Comparison of ENCODE assay signal across 8 cellular contexts in genomic region chr19:42216653-42217521, GRCh38. TPM values are rescaled to one million over a fixed set of nuclear protein-coding genes. Genes with fewer than 3 reads are reported as not detected.
DNase-seq lines count a peak whose midpoint lies in the region; ATAC-seq and TF ChIP-seq lines count a peak whose summit lies in the region.

No MANE protein-coding gene starts in this region.

- peak overlapping the region; percentile 53 for H3K4ac ChIP-seq in trophoblast cell (ENCODE audit: low read depth, low read length)

- RAD21 ChIA-PET in HCT116 (lab: Charles Lee; ENCODE audit: low non-redundant PET in 1 of 2, low total read pairs in 2 of 2, uncharacterized antibody in 2 of 2, unreplicated experiment in 2 of 2), result no interaction called here

- H3K4me1 ChIP-seq in HCT116 (ENCODE audit: control insufficient read depth in 1 of 2, insufficient read depth in 2 of 2, low read length in 2 of 2) (peaks cover 17 to 38% of the 10 kb centered on the region in 2 experiments), heart right ventricle (peaks cover 4 to 86% (median 40%) of the 10 kb centered on the region in 9 donors), trophoblast cell (ENCODE audit: control insufficient read depth in 1 of 2, insufficient read depth in 2 of 2, low read length in 2 of 2) (peaks cover 8 to 19% of the 10 kb centered on the region in 2 experiments)

- peaks cover 20% of the 10 kb centered on the region for H3K79me1 ChIP-seq in trophoblast cell (ENCODE audit: low read length)

- POLR2A ChIA-PET in HCT116 (lab: Charles Lee), result interaction anchor here (0.9 to 1.0 kb wide), 2 partner anchors 9 to 26 kb away, joined by 4 to 5 read pairs; partner anchors contain the start of gene GSK3A

- no peak overlapping the region for H4K12ac ChIP-seq in trophoblast cell (ENCODE audit: low read depth, low read length)

- peak overlapping the region; percentile 99 for H3K27ac Mint-ChIP-seq in activated naive CD8-positive, alpha-beta T cell

- peak overlapping the region; percentile 52 for H2BK5ac ChIP-seq in trophoblast cell (ENCODE audit: low read depth, low read length, poor library complexity)

- H3K4me2 ChIP-seq in HCT116 (ENCODE audit: low read length) (peak overlapping the region; percentile 90), trophoblast cell (ENCODE audit: low read length) (peak overlapping the region; percentile 89)

- peak overlapping the region; percentile 65 for H3K14ac ChIP-seq in trophoblast cell (ENCODE audit: low read length)

- DNase-seq in DMS153 (lab: John Stamatoyannopoulos, UW) (peak; percentile 21), HCT116 (ENCODE audit: low read depth, low spot score) (no peak), NCI-H510A (lab: John Stamatoyannopoulos, UW) (peak; percentile 13), heart right ventricle (peak; percentile 20 to 48), trophoblast cell (peak; percentile 87 to 88), NOMO-1 treated with DMSO at 0.1 percent for 48 hours (lab: John Stamatoyannopoulos, UW; ENCODE audit: unreplicated experiment) (no peak)
- no peak for DNase-seq in activated CD4-positive, CD25-positive, alpha-beta regulatory T cell (lab: John Stamatoyannopoulos, UW)

- H3K79me2 ChIP-seq in HCT116 (ENCODE audit: insufficient read depth, low read length) (peaks cover 75% of the 10 kb centered on the region), trophoblast cell (ENCODE audit: control insufficient read depth, insufficient read depth, low read length, poor library complexity) (peaks cover 23% of the 10 kb centered on the region)

- H4K8ac ChIP-seq in trophoblast cell (ENCODE audit: low read depth, low read length), result peak overlapping the region; percentile 59

- H3K27ac ChIP-seq in HCT116 (ENCODE audit: low read depth, low read length), result peak overlapping the region; percentile 91
- peak overlapping the region in 9 of 10 donors; percentile 78 to 98 (median 86) for H3K27ac ChIP-seq in heart right ventricle
- peak overlapping the region; percentile 80 for H3K27ac ChIP-seq in trophoblast cell (ENCODE audit: low read depth, low read length)

- BruUV-seq in HCT116 (replicated peaks; lab: Mats Ljungman, UMichigan), result TSS peak; percentile 19

- CTCF ChIA-PET in HCT116 (lab: Charles Lee), result interaction anchor here (0.9 to 1.2 kb wide), 2 partner anchors 26 to 63 kb away, joined by 3 to 4 read pairs; no protein-coding TSS in a partner anchor

- H3K9ac ChIP-seq in HCT116 (ENCODE audit: low read length), result peak overlapping the region; percentile 90
- H3K9ac ChIP-seq in trophoblast cell (ENCODE audit: low read length), result peak overlapping the region; percentile 95

- peak overlapping the region; percentile 89 to 99 for H3K4me3 ChIP-seq in HCT116 (replicated peaks in 1 of 2; ENCODE audit: low read depth in 1 of 2, low read length in 2 of 2)
- peak overlapping the region; percentile 70 to 97 (median 78) for H3K4me3 ChIP-seq in heart right ventricle
- peak overlapping the region; percentile 85 for H3K4me3 ChIP-seq in trophoblast cell (ENCODE audit: low read depth, low read length)

- 3% methylated on average over 79 of the region's 79 CpGs for WGBS in heart right ventricle, 2 donors
- WGBS in trophoblast cell (ENCODE audit: extremely low coverage, insufficient coverage, insufficient read length), result no CpG with 5 or more reads among the region's 79 CpGs

- no peaks in the 10 kb centered on the region for H3K9me2 ChIP-seq in HCT116 (ENCODE audit: insufficient read depth)

- ATAC-seq in HCT116 (peak; percentile 51), heart right ventricle (peak; percentile 7 to 35 (median 21))

- TF ChIP-seq RAD21 in HCT116 (IDR thresholded peaks at IDR 0.05; ENCODE audit: low read depth), result no peak

- H2AFZ ChIP-seq in HCT116 (ENCODE audit: low read depth, low read length, poor library complexity, severe bottlenecking) (no peak overlapping the region), trophoblast cell (ENCODE audit: insufficient read depth, low read length, poor library complexity) (peak overlapping the region; percentile 54)

- no peak for TF ChIP-seq POLR2A in HCT116 (IDR thresholded peaks at IDR 0.05; ENCODE audit: borderline replicate concordance, extremely low read depth, insufficient read depth, insufficient read length)

- intact Hi-C loops in HCT116 (cut with micrococcal nuclease) (no loop called here), heart right ventricle (cut with DNase I) (no loop called here)

- H3K23ac ChIP-seq in trophoblast cell (ENCODE audit: low read length), result no peak overlapping the region

- H3K27me3 ChIP-seq in HCT116 (ENCODE audit: insufficient read depth, low read length) (no peaks in the 10 kb centered on the region), heart right ventricle (no peaks in the 10 kb centered on the region), trophoblast cell (ENCODE audit: insufficient read depth, low read length) (no peaks in the 10 kb centered on the region)

- H3K27me3 Mint-ChIP-seq in activated naive CD8-positive, alpha-beta T cell, result no peaks in the 10 kb centered on the region

- no peaks in the 10 kb centered on the region for H3K9me3 ChIP-seq in HCT116 (ENCODE audit: control insufficient read depth in 1 of 2, insufficient read depth in 1 of 2, low read depth in 1 of 2, low read length in 2 of 2)
- H3K9me3 ChIP-seq in heart right ventricle, result no peaks in the 10 kb centered on the region
- H3K9me3 ChIP-seq in trophoblast cell (ENCODE audit: insufficient read depth, low read depth, low read length), result no peaks in the 10 kb centered on the region

- H2BK120ac ChIP-seq in trophoblast cell (ENCODE audit: insufficient read depth, low read length, poor library complexity), result peak overlapping the region; percentile 65

- H4K91ac ChIP-seq in trophoblast cell (ENCODE audit: low read depth, low read length), result peak overlapping the region; percentile 80

- H3K36me3 Mint-ChIP-seq in activated naive CD8-positive, alpha-beta T cell, result peaks cover 7% of the 10 kb centered on the region

- peaks cover 78% of the 10 kb centered on the region for H3K4me1 Mint-ChIP-seq in activated naive CD8-positive, alpha-beta T cell (ENCODE audit: low read depth)

- TF ChIP-seq CTCF in HCT116 (IDR thresholded peaks at IDR 0.05 in 2 of 3, conservative IDR thresholded peaks at IDR 0.05 in 1 of 3; ENCODE audit: borderline replicate concordance in 1 of 3, insufficient read depth in 1 of 3, low read depth in 2 of 3, low read length in 2 of 3) (no peak), heart right ventricle (IDR thresholded peaks at IDR 0.05) (no peak)

- peak overlapping the region; percentile 32 for H2AK5ac ChIP-seq in trophoblast cell (ENCODE audit: low read length)

- peak overlapping the region; percentile 63 for H3K18ac ChIP-seq in trophoblast cell (ENCODE audit: low read length)

- no peaks in the 10 kb centered on the region for H4K20me1 ChIP-seq in HCT116 (ENCODE audit: insufficient read depth)

- peak overlapping the region; percentile 90 for H3K4me3 Mint-ChIP-seq in activated naive CD8-positive, alpha-beta T cell

- H3K36me3 ChIP-seq in HCT116 (ENCODE audit: control insufficient read depth in 1 of 2, insufficient read depth in 2 of 2, low read length in 2 of 2), result peaks cover 25 to 28% of the 10 kb centered on the region in 2 experiments
- H3K36me3 ChIP-seq in heart right ventricle, result peaks cover 0 to 39% (median 20%) of the 10 kb centered on the region in 9 donors
- peaks cover 19 to 20% of the 10 kb centered on the region in 2 experiments for H3K36me3 ChIP-seq in trophoblast cell (ENCODE audit: control insufficient read depth in 1 of 2, insufficient read depth in 2 of 2, low read length in 2 of 2)

- no peak overlapping the region for H2BK12ac ChIP-seq in trophoblast cell (ENCODE audit: low read length)

- no peaks in the 10 kb centered on the region for H3K9me3 Mint-ChIP-seq in activated naive CD8-positive, alpha-beta T cell (ENCODE audit: low read depth)

TF ChIP-seq in HCT116, 20 proteins besides CTCF, POLR2A, EP300 and RAD21 (continues in another document):
- TF ChIP-seq FOSL1 (IDR thresholded peaks at IDR 0.05; ENCODE audit: low read depth), result no peak
- no peak for TF ChIP-seq YY1 (IDR thresholded peaks at IDR 0.05; ENCODE audit: extremely low read depth, insufficient replicate concordance, low read depth, low read length)
- no peak for TF ChIP-seq POLR2AphosphoS5 (IDR thresholded peaks at IDR 0.05; ENCODE audit: low read depth, low read length)
- no peak for TF ChIP-seq ZBTB33 (IDR thresholded peaks at IDR 0.05; ENCODE audit: extremely low read depth, insufficient replicate concordance, low read length)

RNA-seq across cellular contexts. Expression of gene DEDD2, which starts 0.6 kb away (rescaled TPM):
- 32.7 TPM for total RNA-seq in HCT116 (2021; ENCODE audit: unreplicated experiment)
- 32.8 and 41.3 TPM in 2 replicates for polyA plus RNA-seq in HCT116 (2012)
- 10 to 100 TPM in 9 of 10 donors, 1 to 10 TPM in 1; 9.8 to 20.5 (median 12.2) TPM for total RNA-seq in heart right ventricle
- polyA plus RNA-seq in heart right ventricle, result 10 to 100 TPM; 12.9 to 15.2 TPM
- 44.2 and 47.8 TPM in 2 replicates for polyA plus RNA-seq in trophoblast cell (2013)

RNA-seq across cellular contexts. Expression of gene ZNF526, which starts 3.2 kb away (rescaled TPM):
- total RNA-seq in HCT116 (2021; ENCODE audit: unreplicated experiment), result 13.1 TPM
- polyA plus RNA-seq in HCT116 (2012), result 7.1 TPM in 2 replicates
- 1 to 10 TPM; 3.2 to 7.0 (median 5.4) TPM for total RNA-seq in heart right ventricle
- 1 to 10 TPM; 3.2 to 3.4 TPM for polyA plus RNA-seq in heart right ventricle
- 6.7 and 6.9 TPM in 2 replicates for polyA plus RNA-seq in trophoblast cell (2013)

RNA-seq across cellular contexts. Expression of gene GSK3A, which starts 25.5 kb away (rescaled TPM):
- total RNA-seq in HCT116 (2021; ENCODE audit: unreplicated experiment) (57.2 TPM), heart right ventricle (10 to 100 TPM; 31.9 to 46.1 (median 36.4) TPM)
- polyA plus RNA-seq in HCT116 (2012), result 58.8 and 65.6 TPM in 2 replicates
- 10 to 100 TPM; 31.2 to 51.0 TPM for polyA plus RNA-seq in heart right ventricle
- polyA plus RNA-seq in trophoblast cell (2013), result 77.6 and 78.9 TPM in 2 replicates

RNA-seq across cellular contexts. Expression of gene ERF, which starts 38.0 kb away (rescaled TPM):
- 96.1 TPM for total RNA-seq in HCT116 (2021; ENCODE audit: unreplicated experiment)
- 55.7 and 62.1 TPM in 2 replicates for polyA plus RNA-seq in HCT116 (2012)
- total RNA-seq in heart right ventricle, result 10 to 100 TPM; 29.8 to 40.2 (median 32.9) TPM
- 10 to 100 TPM; 31.8 to 49.0 TPM for polyA plus RNA-seq in heart right ventricle
- polyA plus RNA-seq in trophoblast cell (2013), result 49.3 and 50.2 TPM in 2 replicates

RNA-seq across cellular contexts. Expression of gene CIC, which starts 52.2 kb away (rescaled TPM):
- total RNA-seq in HCT116 (2021; ENCODE audit: unreplicated experiment) (52.0 TPM), heart right ventricle (10 to 100 TPM; 27.9 to 42.0 (median 32.0) TPM)
- 43.4 and 44.2 TPM in 2 replicates for polyA plus RNA-seq in HCT116 (2012)
- 10 to 100 TPM; 17.6 to 39.8 TPM for polyA plus RNA-seq in heart right ventricle
- polyA plus RNA-seq in trophoblast cell (2013), result 36.7 and 39.1 TPM in 2 replicates

Comparison
In these comparisons a context has a peak if more than half of its experiments do, and no peak if none do; other contexts are left out.
1. DNase-seq: peak in DMS153 (single experiment), NCI-H510A (single experiment), heart right ventricle (2 of 2) and trophoblast cell (2 of 2); none in HCT116 (single experiment), NOMO-1 treated with DMSO at 0.1 percent for 48 hours (single experiment) and activated CD4-positive, CD25-positive, alpha-beta regulatory T cell (0 of 4).
2. Peak in every context shown above with its lines, with median percentiles within 50 percentile points of each other: H3K27ac ChIP-seq and H3K4me3 ChIP-seq.